Comparison of ENCODE assay signal across 8 cellular contexts in the genomic region with DNA sequence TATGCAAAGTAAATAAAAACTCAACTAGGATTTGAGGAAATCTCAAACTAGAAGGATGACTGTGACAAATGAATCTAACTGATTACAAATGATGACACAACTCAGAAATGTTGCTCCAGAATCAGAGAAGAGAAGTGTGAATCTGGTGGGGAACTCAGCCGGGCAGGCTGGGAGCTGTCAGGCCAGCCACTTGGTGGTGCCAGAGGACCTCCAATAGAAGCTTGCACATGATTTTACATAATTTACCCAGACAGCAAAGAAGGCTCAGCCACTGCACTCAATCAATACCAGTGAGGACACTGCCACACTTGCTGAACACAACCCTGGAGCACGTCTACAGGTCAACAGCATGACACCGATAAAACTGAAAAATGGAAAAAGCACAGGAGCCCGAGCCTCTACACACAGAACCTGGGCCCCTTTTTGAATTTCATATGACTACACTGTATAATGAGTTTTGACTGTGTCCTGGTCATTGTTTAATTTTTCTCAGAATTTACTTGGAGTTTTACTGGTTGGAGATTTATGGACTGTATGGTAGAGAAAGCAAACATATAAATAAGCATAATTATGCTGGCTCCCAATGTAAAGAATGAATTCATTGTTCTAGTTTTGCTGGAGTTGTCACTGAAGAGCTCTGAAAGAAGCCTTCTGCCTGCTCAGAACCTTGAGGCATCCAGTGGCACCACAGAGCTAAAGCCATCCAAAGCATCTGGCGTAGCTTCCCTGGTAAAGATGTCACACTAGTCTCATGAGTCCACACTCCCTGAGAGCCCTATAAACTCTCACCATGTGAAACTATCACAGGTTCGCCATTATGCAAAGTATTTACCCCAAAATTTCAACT.
DNase-seq lines count a peak whose midpoint lies in the region; ATAC-seq and TF ChIP-seq lines count a peak whose summit lies in the region.

No MANE protein-coding gene starts in this region.

- H3K36me3 ChIP-seq in HEK293 (ENCODE audit: control insufficient read depth in 2 of 2, insufficient read depth in 1 of 2, low read length in 2 of 2) (no peaks in the 10 kb centered on the region), kidney epithelial cell (ENCODE audit: control insufficient read depth, insufficient read depth, low read length) (no peaks in the 10 kb centered on the region)

- H3K27me3 ChIP-seq in kidney epithelial cell (ENCODE audit: control insufficient read depth, insufficient read depth, low read length) = no peaks in the 10 kb centered on the region

- H3K27ac ChIP-seq in HEK293 (ENCODE audit: extremely low read depth, low read depth, low read length) = no peak overlapping the region
- H3K27ac ChIP-seq in caudate nucleus (ENCODE audit: low read depth, low read length) = no peak overlapping the region

- DNase-seq in GM04504 (ENCODE audit: low read depth) (peak; percentile 73), NCI-H1092 (lab: John Stamatoyannopoulos, UW) (peak; percentile 77), T follicular helper cell (ENCODE audit: low read depth) (peak; percentile 17), caudate nucleus (lab: John Stamatoyannopoulos, UW) (peak in 56 of 61 donors; percentile 5 to 90 (median 43)), kidney epithelial cell (ENCODE audit: low read depth) (peak; percentile 31)
- DNase-seq in stimulated activated CD4-positive, alpha-beta T cell treated with anti-CD3 and anti-CD28 coated beads, Interleukin-2, amount 100 ng/mL, for 24 hours = peak; percentile 34 to 48

- no peaks in the 10 kb centered on the region for H3K9me3 ChIP-seq in HEK293 (ENCODE audit: control insufficient read depth, insufficient read depth, low read depth, low read length)

- POLR2A ChIA-PET in HEK293 (lab: Yijun Ruan, JAX) = no interaction called here

- H3K4me3 ChIP-seq in HEK293 (ENCODE audit: low read depth, low read length) (no peak overlapping the region), kidney epithelial cell (ENCODE audit: low read depth, low read length) (no peak overlapping the region)

- TF ChIP-seq CTCF in HEK293 (tag by site-specific recombination; IDR thresholded peaks at IDR 0.05) (peak; percentile 75), kidney epithelial cell (IDR thresholded peaks at IDR 0.05; ENCODE audit: insufficient read depth, low read length, poor library complexity, severe bottlenecking) (peak; percentile 83)

- no peaks in the 10 kb centered on the region for H3K4me1 ChIP-seq in HEK293 (ENCODE audit: control insufficient read depth, insufficient read depth, low read length)

- CTCF ChIA-PET in HEK293 (lab: Yijun Ruan, JAX) = interaction anchor here (0.5 to 3.0 kb wide), 30 partner anchors 9 to 1573 kb away, joined by 3 to 18 read pairs (median 4); no protein-coding TSS in a partner anchor

- no peak for ATAC-seq in HG03571 (IDR thresholded peaks at IDR 0.05; ENCODE audit: unreplicated experiment)

TF ChIP-seq in HEK293, 187 proteins besides CTCF, POLR2A, EP300 and RAD21 (continues in another document):
- TF ChIP-seq ZNF416 (tag by site-specific recombination; IDR thresholded peaks at IDR 0.05) = no peak
- TF ChIP-seq, protein P1, sequence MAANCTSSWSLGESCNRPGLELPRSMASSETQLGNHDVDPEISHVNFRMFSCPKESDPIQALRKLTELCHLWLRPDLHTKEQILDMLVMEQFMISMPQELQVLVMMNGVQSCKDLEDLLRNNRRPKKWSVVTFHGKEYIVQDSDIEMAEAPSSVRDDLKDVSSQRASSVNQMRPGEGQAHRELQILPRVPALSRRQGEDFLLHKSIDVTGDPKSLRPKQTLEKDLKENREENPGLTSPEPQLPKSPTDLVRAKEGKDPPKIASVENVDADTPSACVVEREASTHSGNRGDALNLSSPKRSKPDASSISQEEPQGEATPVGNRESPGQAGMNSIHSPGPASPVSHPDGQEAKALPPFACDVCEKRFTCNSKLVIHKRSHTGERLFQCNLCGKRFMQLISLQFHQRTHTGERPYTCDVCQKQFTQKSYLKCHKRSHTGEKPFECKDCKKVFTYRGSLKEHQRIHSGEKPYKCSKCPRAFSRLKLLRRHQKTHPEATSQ (tag by site-specific recombination; IDR thresholded peaks at IDR 0.05) = no peak
- no peak for TF ChIP-seq ZNF248 (tag by site-specific recombination; IDR thresholded peaks at IDR 0.05)
- no peak for TF ChIP-seq ZNF133 (tag by site-specific recombination; IDR thresholded peaks at IDR 0.05)
- no peak for TF ChIP-seq ZNF274 (IDR thresholded peaks at IDR 0.05; ENCODE audit: low read length)
- no peak for TF ChIP-seq ZNF274 (tag by site-specific recombination; IDR thresholded peaks at IDR 0.05; ENCODE audit: borderline replicate concordance)
- no peak for TF ChIP-seq ZNF155 (tag by site-specific recombination; IDR thresholded peaks at IDR 0.05)
- TF ChIP-seq, protein P2, sequence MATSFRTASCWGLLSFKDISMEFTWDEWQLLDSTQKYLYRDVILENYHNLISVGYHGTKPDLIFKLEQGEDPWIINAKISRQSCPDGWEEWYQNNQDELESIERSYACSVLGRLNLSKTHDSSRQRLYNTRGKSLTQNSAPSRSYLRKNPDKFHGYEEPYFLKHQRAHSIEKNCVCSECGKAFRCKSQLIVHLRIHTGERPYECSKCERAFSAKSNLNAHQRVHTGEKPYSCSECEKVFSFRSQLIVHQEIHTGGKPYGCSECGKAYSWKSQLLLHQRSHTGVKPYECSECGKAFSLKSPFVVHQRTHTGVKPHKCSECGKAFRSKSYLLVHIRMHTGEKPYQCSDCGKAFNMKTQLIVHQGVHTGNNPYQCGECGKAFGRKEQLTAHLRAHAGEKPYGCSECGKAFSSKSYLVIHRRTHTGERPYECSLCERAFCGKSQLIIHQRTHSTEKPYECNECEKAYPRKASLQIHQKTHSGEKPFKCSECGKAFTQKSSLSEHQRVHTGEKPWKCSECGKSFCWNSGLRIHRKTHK (tag by site-specific recombination; IDR thresholded peaks at IDR 0.05) = peak; percentile 69
- TF ChIP-seq, protein P3, sequence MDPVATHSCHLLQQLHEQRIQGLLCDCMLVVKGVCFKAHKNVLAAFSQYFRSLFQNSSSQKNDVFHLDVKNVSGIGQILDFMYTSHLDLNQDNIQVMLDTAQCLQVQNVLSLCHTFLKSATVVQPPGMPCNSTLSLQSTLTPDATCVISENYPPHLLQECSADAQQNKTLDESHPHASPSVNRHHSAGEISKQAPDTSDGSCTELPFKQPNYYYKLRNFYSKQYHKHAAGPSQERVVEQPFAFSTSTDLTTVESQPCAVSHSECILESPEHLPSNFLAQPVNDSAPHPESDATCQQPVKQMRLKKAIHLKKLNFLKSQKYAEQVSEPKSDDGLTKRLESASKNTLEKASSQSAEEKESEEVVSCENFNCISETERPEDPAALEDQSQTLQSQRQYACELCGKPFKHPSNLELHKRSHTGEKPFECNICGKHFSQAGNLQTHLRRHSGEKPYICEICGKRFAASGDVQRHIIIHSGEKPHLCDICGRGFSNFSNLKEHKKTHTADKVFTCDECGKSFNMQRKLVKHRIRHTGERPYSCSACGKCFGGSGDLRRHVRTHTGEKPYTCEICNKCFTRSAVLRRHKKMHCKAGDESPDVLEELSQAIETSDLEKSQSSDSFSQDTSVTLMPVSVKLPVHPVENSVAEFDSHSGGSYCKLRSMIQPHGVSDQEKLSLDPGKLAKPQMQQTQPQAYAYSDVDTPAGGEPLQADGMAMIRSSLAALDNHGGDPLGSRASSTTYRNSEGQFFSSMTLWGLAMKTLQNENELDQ (tag by site-specific recombination; IDR thresholded peaks at IDR 0.05; ENCODE audit: low read depth) = no peak
- TF ChIP-seq ZNF391 (tag by site-specific recombination; IDR thresholded peaks at IDR 0.05; ENCODE audit: borderline replicate concordance, low read depth) = no peak
- no peak for TF ChIP-seq ZNF23 (tag by site-specific recombination; IDR thresholded peaks at IDR 0.05; ENCODE audit: borderline replicate concordance)
- TF ChIP-seq, protein P4, sequence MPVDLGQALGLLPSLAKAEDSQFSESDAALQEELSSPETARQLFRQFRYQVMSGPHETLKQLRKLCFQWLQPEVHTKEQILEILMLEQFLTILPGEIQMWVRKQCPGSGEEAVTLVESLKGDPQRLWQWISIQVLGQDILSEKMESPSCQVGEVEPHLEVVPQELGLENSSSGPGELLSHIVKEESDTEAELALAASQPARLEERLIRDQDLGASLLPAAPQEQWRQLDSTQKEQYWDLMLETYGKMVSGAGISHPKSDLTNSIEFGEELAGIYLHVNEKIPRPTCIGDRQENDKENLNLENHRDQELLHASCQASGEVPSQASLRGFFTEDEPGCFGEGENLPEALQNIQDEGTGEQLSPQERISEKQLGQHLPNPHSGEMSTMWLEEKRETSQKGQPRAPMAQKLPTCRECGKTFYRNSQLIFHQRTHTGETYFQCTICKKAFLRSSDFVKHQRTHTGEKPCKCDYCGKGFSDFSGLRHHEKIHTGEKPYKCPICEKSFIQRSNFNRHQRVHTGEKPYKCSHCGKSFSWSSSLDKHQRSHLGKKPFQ (tag by site-specific recombination; IDR thresholded peaks at IDR 0.05) = no peak; the same call in 1 of the 2 replicates
- TF ChIP-seq, protein P5, sequence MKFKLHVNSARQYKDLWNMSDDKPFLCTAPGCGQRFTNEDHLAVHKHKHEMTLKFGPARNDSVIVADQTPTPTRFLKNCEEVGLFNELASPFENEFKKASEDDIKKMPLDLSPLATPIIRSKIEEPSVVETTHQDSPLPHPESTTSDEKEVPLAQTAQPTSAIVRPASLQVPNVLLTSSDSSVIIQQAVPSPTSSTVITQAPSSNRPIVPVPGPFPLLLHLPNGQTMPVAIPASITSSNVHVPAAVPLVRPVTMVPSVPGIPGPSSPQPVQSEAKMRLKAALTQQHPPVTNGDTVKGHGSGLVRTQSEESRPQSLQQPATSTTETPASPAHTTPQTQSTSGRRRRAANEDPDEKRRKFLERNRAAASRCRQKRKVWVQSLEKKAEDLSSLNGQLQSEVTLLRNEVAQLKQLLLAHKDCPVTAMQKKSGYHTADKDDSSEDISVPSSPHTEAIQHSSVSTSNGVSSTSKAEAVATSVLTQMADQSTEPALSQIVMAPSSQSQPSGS (tag by site-specific recombination; IDR thresholded peaks at IDR 0.05; ENCODE audit: low read depth) = no peak
- TF ChIP-seq ZNF785 (tag by site-specific recombination; IDR thresholded peaks at IDR 0.05) = no peak
- peak; percentile 80; the same call in 1 of the 2 replicates for TF ChIP-seq TRIM28 (IDR thresholded peaks at IDR 0.05; ENCODE audit: borderline replicate concordance, low read length)
- TF ChIP-seq ZNF677 (tag by site-specific recombination; IDR thresholded peaks at IDR 0.05) = no peak

Comparison
In these comparisons a context has a peak if more than half of its experiments do, and no peak if none do; other contexts are left out.
1. DNase-seq: peak in every context shown above with its lines; median percentile 77 in NCI-H1092; 73 in GM04504; 43 in caudate nucleus; 41 in stimulated activated CD4-positive, alpha-beta T cell treated with anti-CD3 and anti-CD28 coated beads, Interleukin-2, amount 100 ng/mL, for 24 hours; 31 in kidney epithelial cell; 17 in T follicular helper cell.